1 cellular context compared by ENCODE assay signal in genomic region chr9:23821400-23822181, GRCh38.
A peak's percentile ranks its signal among the peaks of the same experiment; 100 is the strongest.
TF ChIP-seq lines count a peak whose summit lies in the region.

No MANE protein-coding gene starts in this region.

TF ChIP-seq in HEK293, 187 proteins besides CTCF, POLR2A, EP300 and RAD21 (continued from another document and continues in another):
- no peak for TF ChIP-seq ELK4 (IDR thresholded peaks at IDR 0.05; ENCODE audit: borderline replicate concordance, low read depth, low read length)
- TF ChIP-seq ZNF600 (tag by site-specific recombination; IDR thresholded peaks at IDR 0.05) = no peak
- no peak for TF ChIP-seq ZNF274 (IDR thresholded peaks at IDR 0.05; ENCODE audit: low read length)
- TF ChIP-seq ZNF274 (tag by site-specific recombination; IDR thresholded peaks at IDR 0.05; ENCODE audit: borderline replicate concordance) = no peak
- no peak for TF ChIP-seq ZNF654 (tag by site-specific recombination; IDR thresholded peaks at IDR 0.05; ENCODE audit: low read depth)
- TF ChIP-seq ZBTB48 (tag by site-specific recombination; IDR thresholded peaks at IDR 0.05) = peak; percentile 51; the same call in 1 of the 2 replicates
- no peak for TF ChIP-seq ZNF311 (tag by site-specific recombination; IDR thresholded peaks at IDR 0.05; ENCODE audit: borderline replicate concordance)
- no peak for TF ChIP-seq ZNF473 (tag by site-specific recombination; IDR thresholded peaks at IDR 0.05)
- TF ChIP-seq YY1 (tag by site-specific recombination; IDR thresholded peaks at IDR 0.05) = peak; percentile 57; the same call in 1 of the 2 replicates
- TF ChIP-seq ZNF169 (tag by site-specific recombination; IDR thresholded peaks at IDR 0.05) = no peak
- TF ChIP-seq ZBTB10 (tag by site-specific recombination; IDR thresholded peaks at IDR 0.05) = peak; percentile 49; the same call in 1 of the 2 replicates
- peak; percentile 32; the same call in 1 of the 2 replicates for TF ChIP-seq ZNF692 (tag by site-specific recombination; IDR thresholded peaks at IDR 0.05)
- no peak for TF ChIP-seq ZBTB21 (tag by site-specific recombination; IDR thresholded peaks at IDR 0.05)
- TF ChIP-seq ZNF704 (tag by site-specific recombination; IDR thresholded peaks at IDR 0.05) = no peak
- TF ChIP-seq YY2 (tag by site-specific recombination; IDR thresholded peaks at IDR 0.05) = no peak
- no peak for TF ChIP-seq SCRT1 (tag by site-specific recombination; IDR thresholded peaks at IDR 0.05; ENCODE audit: borderline replicate concordance)
- TF ChIP-seq GLIS1 (tag by site-specific recombination; IDR thresholded peaks at IDR 0.05) = peak; percentile 39; the same call in 1 of the 2 replicates
- no peak for TF ChIP-seq ZNF362 (tag by site-specific recombination; IDR thresholded peaks at IDR 0.05)
- no peak for TF ChIP-seq PRDM1 (tag by site-specific recombination; IDR thresholded peaks at IDR 0.05)
- no peak for TF ChIP-seq PRDM2 (tag by site-specific recombination; IDR thresholded peaks at IDR 0.05; ENCODE audit: borderline replicate concordance)
- peak; percentile 87 for TF ChIP-seq ZBTB26 (tag by site-specific recombination; optimal IDR thresholded peaks at IDR 0.05)
- TF ChIP-seq SP3 (tag by site-specific recombination; IDR thresholded peaks at IDR 0.05) = peak; percentile 72
- TF ChIP-seq MZF1 (tag by site-specific recombination; IDR thresholded peaks at IDR 0.05; ENCODE audit: borderline replicate concordance) = no peak
- TF ChIP-seq ZNF280D (tag by site-specific recombination; IDR thresholded peaks at IDR 0.05) = no peak
- TF ChIP-seq REPIN1 (tag by site-specific recombination; IDR thresholded peaks at IDR 0.05; ENCODE audit: low read depth) = no peak
- TF ChIP-seq ZNF843 (tag by site-specific recombination; IDR thresholded peaks at IDR 0.05) = no peak
- no peak for TF ChIP-seq ZNF2 (tag by site-specific recombination; IDR thresholded peaks at IDR 0.05)
- no peak for TF ChIP-seq ZNF645 (tag by site-specific recombination; IDR thresholded peaks at IDR 0.05)
- peak; percentile 55; the same call in 1 of the 2 replicates for TF ChIP-seq ZNF660 (tag by site-specific recombination; IDR thresholded peaks at IDR 0.05)
- 0 out of 2 replicates have a peak, but pooled peaks have one; percentile 41 for TF ChIP-seq ZXDB (tag by site-specific recombination; IDR thresholded peaks at IDR 0.05)
- TF ChIP-seq KLF10 (tag by site-specific recombination; IDR thresholded peaks at IDR 0.05) = 0 out of 2 replicates have a peak, but pooled peaks have one; percentile 25
- no peak for TF ChIP-seq ZNF629 (tag by site-specific recombination; IDR thresholded peaks at IDR 0.05)
- TF ChIP-seq ZNF138 (tag by site-specific recombination; IDR thresholded peaks at IDR 0.05; ENCODE audit: borderline replicate concordance) = no peak
- TF ChIP-seq ZNF26 (tag by site-specific recombination; IDR thresholded peaks at IDR 0.05) = no peak
